In the genomic region with DNA sequence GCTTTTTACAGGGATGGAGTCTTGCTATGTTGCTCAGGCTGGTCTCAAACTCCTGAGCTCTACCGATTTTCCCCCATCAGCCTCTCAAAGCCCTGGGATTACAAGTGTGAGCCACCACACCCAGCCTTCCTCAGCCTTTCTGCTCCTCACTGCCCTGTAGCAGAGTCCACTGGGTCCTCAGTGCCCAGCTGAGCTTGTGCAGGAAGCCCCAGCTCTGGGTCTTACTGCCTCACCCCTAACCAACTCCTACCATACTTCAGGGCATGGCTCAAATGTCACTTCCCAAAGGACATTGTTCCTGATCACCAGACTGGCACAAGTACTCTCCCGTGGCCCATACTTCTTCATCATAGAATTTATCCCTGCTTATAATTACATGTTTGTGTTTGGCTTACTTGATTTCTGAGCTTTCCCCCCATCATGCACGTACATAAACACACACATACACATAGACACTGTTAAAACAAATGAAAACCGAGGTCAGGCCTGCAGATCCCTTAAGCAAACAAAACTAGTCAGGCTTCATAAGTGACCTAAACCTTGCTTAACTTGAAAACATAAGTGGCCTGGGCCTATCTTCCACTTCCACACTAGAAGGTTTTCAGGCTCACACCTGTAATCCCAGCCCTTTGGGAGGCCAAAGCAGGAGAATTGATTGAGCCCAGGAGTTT, we compare ENCODE assay signal across 29 cellular contexts. TPM values are rescaled to one million over a fixed set of nuclear protein-coding genes. Genes with fewer than 3 reads are reported as not detected.
DNase-seq lines count a peak whose midpoint lies in the region; ATAC-seq and TF ChIP-seq lines count a peak whose summit lies in the region.
"Had no signal": no experiment of that assay in that cellular context is flagged by ENCODE, and none has a peak within 500 bp of the region (broad histone marks: within the 10 kb centered on the region; RNA-seq: fewer than 3 reads in every experiment).

No MANE protein-coding gene starts in this region.

- H3K4me2 ChIP-seq in osteoblast (ENCODE audit: insufficient read depth, low read length) = no peak overlapping the region
- H3K4me2 ChIP-seq: BLaER1, GM23338 had no signal

- no peaks in the 10 kb centered on the region for H3K79me2 ChIP-seq in osteoblast (ENCODE audit: insufficient read depth, low read length)

- ATAC-seq in activated T-helper 17 cell treated with anti-CD3 and anti-CD28 coated beads, Interleukin-2, amount 50 U/mL, for 72 hours (replicated peaks) = no peak
- ATAC-seq in GM19351 (IDR thresholded peaks at IDR 0.05; ENCODE audit: unreplicated experiment) (no peak), GM21367 (IDR thresholded peaks at IDR 0.05; ENCODE audit: unreplicated experiment) (no peak), HG03095 (IDR thresholded peaks at IDR 0.05; ENCODE audit: unreplicated experiment) (no peak)
- ATAC-seq: GM23338; left ventricle myocardium superior; naive thymus-derived CD4-positive, alpha-beta T cell had no signal

- H3K36me3 Mint-ChIP-seq in activated T-helper 17 cell treated with anti-CD3 and anti-CD28 coated beads, Interleukin-2, amount 50 U/mL, for 72 hours (ENCODE audit: low read depth) = no peaks in the 10 kb centered on the region
- H3K36me3 Mint-ChIP-seq: activated naive CD4-positive, alpha-beta T cell treated with anti-CD3 and anti-CD28 coated beads, Interleukin-2, amount 10 ng/mL, durations not matched to agents 7 days and 5 days; brain; naive thymus-derived CD4-positive, alpha-beta T cell had no signal

- no peak for TF ChIP-seq CTCF in osteoblast (IDR thresholded peaks at IDR 0.05; ENCODE audit: extremely low read depth, low read depth, low read length)

- H3K27ac Mint-ChIP-seq in activated T-helper 17 cell treated with anti-CD3 and anti-CD28 coated beads, Interleukin-2, amount 50 U/mL, for 72 hours = peak overlapping the region; percentile 34
- H3K27ac Mint-ChIP-seq: activated naive CD4-positive, alpha-beta T cell treated with anti-CD3 and anti-CD28 coated beads, Interleukin-2, amount 10 ng/mL, durations not matched to agents 7 days and 5 days; activated T-helper 1 cell treated with anti-CD3 and anti-CD28 coated beads, Interleukin-12 subunit alpha, Interleukin-12 subunit beta, Interleukin-2, Interleukin-4 antibody, amounts not matched to agents 30 ng/mL and 10 ng/mL and 1 ng/mL, durations not matched to agents 14 hours and 24 hours and 36 hours; brain; GM23338; IgD-negative memory B cell; naive thymus-derived CD4-positive, alpha-beta T cell; stimulated activated naive CD8-positive, alpha-beta T cell treated with anti-CD3 and anti-CD28 coated beads, Interleukin-15, Interleukin-2, amounts not matched to agents 100 ng/mL and 50 ng/mL, for 24 hours had no signal

- H3K4me3 Mint-ChIP-seq in activated T-helper 17 cell treated with anti-CD3 and anti-CD28 coated beads, Interleukin-2, amount 50 U/mL, for 72 hours = no peak overlapping the region
- H3K4me3 Mint-ChIP-seq: activated naive CD4-positive, alpha-beta T cell treated with anti-CD3 and anti-CD28 coated beads, Interleukin-2, amount 10 ng/mL, durations not matched to agents 7 days and 5 days; activated T-helper 1 cell treated with anti-CD3 and anti-CD28 coated beads, Interleukin-12 subunit alpha, Interleukin-12 subunit beta, Interleukin-2, Interleukin-4 antibody, amounts not matched to agents 30 ng/mL and 10 ng/mL and 1 ng/mL, durations not matched to agents 14 hours and 24 hours and 36 hours; brain; GM23338; IgD-negative memory B cell; naive thymus-derived CD4-positive, alpha-beta T cell; stimulated activated naive CD8-positive, alpha-beta T cell treated with anti-CD3 and anti-CD28 coated beads, Interleukin-15, Interleukin-2, amounts not matched to agents 100 ng/mL and 50 ng/mL, for 24 hours had no signal

- H2AFZ ChIP-seq in osteoblast (ENCODE audit: low read length) = peak overlapping the region; percentile 41
- H2AFZ ChIP-seq: GM23338 had no signal

- H3K27ac ChIP-seq in osteoblast (ENCODE audit: low read depth, low read length) = no peak overlapping the region
- H3K27ac ChIP-seq: BLaER1, Peyer's patch, tibial artery, WERI-Rb-1 had no signal

- H3K4me1 Mint-ChIP-seq in activated T-helper 17 cell treated with anti-CD3 and anti-CD28 coated beads, Interleukin-2, amount 50 U/mL, for 72 hours = no peaks in the 10 kb centered on the region
- H3K4me1 Mint-ChIP-seq: activated naive CD4-positive, alpha-beta T cell treated with anti-CD3 and anti-CD28 coated beads, Interleukin-2, amount 10 ng/mL, durations not matched to agents 7 days and 5 days; brain; GM23338; IgD-negative memory B cell; naive thymus-derived CD4-positive, alpha-beta T cell had no signal

- no peaks in the 10 kb centered on the region for H3K9me3 ChIP-seq in osteoblast (ENCODE audit: low read depth, low read length)
- H3K9me3 ChIP-seq: BLaER1, Peyer's patch, tibial artery had no signal

- H3K4me1 ChIP-seq in osteoblast (ENCODE audit: insufficient read depth, low read length) = no peaks in the 10 kb centered on the region
- H3K4me1 ChIP-seq: BLaER1, Peyer's patch, tibial artery had no signal

- H3K27me3 ChIP-seq in osteoblast (ENCODE audit: insufficient read depth, low read length) = no peaks in the 10 kb centered on the region
- H3K27me3 ChIP-seq: BLaER1, Peyer's patch had no signal

- H3K27me3 Mint-ChIP-seq in activated T-helper 17 cell treated with anti-CD3 and anti-CD28 coated beads, Interleukin-2, amount 50 U/mL, for 72 hours = peaks cover 5% of the 10 kb centered on the region

- H3K36me3 ChIP-seq in osteoblast (ENCODE audit: insufficient read depth, low read length) = no peaks in the 10 kb centered on the region
- H3K36me3 ChIP-seq: BLaER1, Peyer's patch, tibial artery, WERI-Rb-1 had no signal

- no peak overlapping the region for H3K4me3 ChIP-seq in osteoblast (ENCODE audit: insufficient read depth, low read length)
- H3K4me3 ChIP-seq: BLaER1, GM23338, Peyer's patch, tibial artery had no signal

- H4K20me1 ChIP-seq in osteoblast (ENCODE audit: insufficient read depth, low read length) = no peaks in the 10 kb centered on the region
- H4K20me1 ChIP-seq: BLaER1 had no signal

- no peaks in the 10 kb centered on the region for H3K9me3 Mint-ChIP-seq in activated T-helper 17 cell treated with anti-CD3 and anti-CD28 coated beads, Interleukin-2, amount 50 U/mL, for 72 hours
- H3K9me3 Mint-ChIP-seq: activated naive CD4-positive, alpha-beta T cell treated with anti-CD3 and anti-CD28 coated beads, Interleukin-2, amount 10 ng/mL, durations not matched to agents 7 days and 5 days; activated T-helper 1 cell treated with anti-CD3 and anti-CD28 coated beads, Interleukin-12 subunit alpha, Interleukin-12 subunit beta, Interleukin-2, Interleukin-4 antibody, amounts not matched to agents 30 ng/mL and 10 ng/mL and 1 ng/mL, durations not matched to agents 14 hours and 24 hours and 36 hours; brain; GM23338; IgD-negative memory B cell; stimulated activated naive CD8-positive, alpha-beta T cell treated with anti-CD3 and anti-CD28 coated beads, Interleukin-15, Interleukin-2, amounts not matched to agents 100 ng/mL and 50 ng/mL, for 24 hours had no signal

- DNase-seq in DMS53 treated with DMSO at 0.1 percent for 48 hours (lab: John Stamatoyannopoulos, UW; ENCODE audit: unreplicated experiment) (peak; percentile 36), NCI-H2029 (lab: John Stamatoyannopoulos, UW) (peak; percentile 53), osteoblast (ENCODE audit: insufficient read length, low spot score, missing footprints) (peak; percentile 48)
- DNase-seq: activated CD4-positive, alpha-beta T cell treated with anti-CD3 and anti-CD28 coated beads, Interleukin-2, amount 50 U/mL, for 1 hour; activated naive CD4-positive, alpha-beta T cell treated with anti-CD3 and anti-CD28 coated beads, Interleukin-2, amount 10 ng/mL, durations not matched to agents 7 days and 5 days; COR-L47; left ventricle myocardium superior; midbrain; naive thymus-derived CD4-positive, alpha-beta T cell; NCI-H1105 treated with DMSO at 0.1 percent for 48 hours; NCI-H2081 treated with DMSO at 0.1 percent for 48 hours; nucleus accumbens; Peyer's patch; T1000; tibial artery; WERI-Rb-1 had no signal

RNA-seq across cellular contexts. Expression of a gene that starts 14.0 kb away (rescaled TPM):
- 100 to 1,000 TPM; 346 to 386 TPM for total RNA-seq in activated T-helper 17 cell treated with anti-CD3 and anti-CD28 coated beads, Interleukin-2, amount 50 U/mL, for 72 hours
- total RNA-seq in osteoblast = 51.4 and 61.0 TPM in 2 replicates
- total RNA-seq: NCI-H460 had no signal

RNA-seq across cellular contexts. Expression of a gene that starts 19.4 kb away (rescaled TPM):
- total RNA-seq in activated T-helper 17 cell treated with anti-CD3 and anti-CD28 coated beads, Interleukin-2, amount 50 U/mL, for 72 hours = under 1 TPM; 0.22 to 0.82 TPM
- total RNA-seq in osteoblast = 0.29 and 0.36 TPM in 2 replicates
- total RNA-seq: activated T-helper 1 cell treated with anti-CD3 and anti-CD28 coated beads, Interleukin-12 subunit alpha, Interleukin-12 subunit beta, Interleukin-2, Interleukin-4 antibody, amounts not matched to agents 30 ng/mL and 10 ng/mL and 1 ng/mL, durations not matched to agents 14 hours and 24 hours and 36 hours; skeletal muscle tissue had no signal

RNA-seq across cellular contexts. Expression of a gene that starts 50.4 kb away (rescaled TPM):
- 1 to 10 TPM; 2.2 to 6.2 TPM for total RNA-seq in activated T-helper 17 cell treated with anti-CD3 and anti-CD28 coated beads, Interleukin-2, amount 50 U/mL, for 72 hours
- total RNA-seq in osteoblast = not detected in 2 replicates
- total RNA-seq: activated T-helper 1 cell treated with anti-CD3 and anti-CD28 coated beads, Interleukin-12 subunit alpha, Interleukin-12 subunit beta, Interleukin-2, Interleukin-4 antibody, amounts not matched to agents 30 ng/mL and 10 ng/mL and 1 ng/mL, durations not matched to agents 14 hours and 24 hours and 36 hours; chondrocyte; GM23338; left ventricle myocardium superior; NCI-H460; Peyer's patch had no signal

RNA-seq across cellular contexts. Expression of a gene that starts 59.9 kb away (rescaled TPM):
- not detected for total RNA-seq in activated T-helper 17 cell treated with anti-CD3 and anti-CD28 coated beads, Interleukin-2, amount 50 U/mL, for 72 hours
- not detected in 2 replicates for total RNA-seq in osteoblast
- total RNA-seq: activated T-helper 1 cell treated with anti-CD3 and anti-CD28 coated beads, Interleukin-12 subunit alpha, Interleukin-12 subunit beta, Interleukin-2, Interleukin-4 antibody, amounts not matched to agents 30 ng/mL and 10 ng/mL and 1 ng/mL, durations not matched to agents 14 hours and 24 hours and 36 hours; chondrocyte; GM23338; left ventricle myocardium superior; naive thymus-derived CD4-positive, alpha-beta T cell; NCI-H460; Peyer's patch had no signal
